In the genomic region with DNA sequence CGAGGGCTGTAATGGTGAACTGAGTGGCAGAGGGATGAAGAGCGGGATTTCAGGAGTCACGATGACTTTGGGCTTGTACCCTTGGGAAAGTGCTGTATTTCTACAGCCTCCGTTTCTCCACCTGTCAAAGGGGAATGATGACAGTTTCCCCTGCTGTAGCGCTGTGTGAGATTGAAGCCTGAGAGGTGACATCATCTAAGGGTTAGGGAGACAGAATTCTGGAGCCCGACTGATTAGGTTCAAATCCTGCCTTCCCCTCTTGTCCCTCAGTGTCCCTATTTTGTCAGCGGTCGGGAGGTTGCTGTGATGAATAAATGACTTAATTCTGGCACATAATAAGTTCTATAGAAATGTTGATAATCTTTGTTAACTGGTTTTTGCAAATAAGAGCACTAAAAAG, we compare ENCODE assay signal across 8 cellular contexts. TPM values are rescaled to one million over a fixed set of nuclear protein-coding genes. Genes with fewer than 3 reads are reported as not detected.
DNase-seq lines count a peak whose midpoint lies in the region; ATAC-seq and TF ChIP-seq lines count a peak whose summit lies in the region.

No MANE protein-coding gene starts in this region.

- no peak for DNase-seq in activated T-cell treated with anti-CD3 and anti-CD28 coated beads, Interleukin-2, amount 50 U/mL, for 72 hours
- DNase-seq in activated T-cell treated with anti-CD3 and anti-CD28 coated beads, Interleukin-2, amount 50 U/mL, for 1 hour = no peak
- DNase-seq in astrocyte of the spinal cord (ENCODE audit: low read depth, low spot score) (no peak), memory B cell (ENCODE audit: low spot score in 2 of 2) (no peak), type B pancreatic cell (ENCODE audit: extremely low spot score, unreplicated experiment) (no peak), NK-92 (lab: John Stamatoyannopoulos, UW; ENCODE audit: unreplicated experiment) (no peak), HPDE6-E6E7 (ENCODE audit: extremely low spot score) (no peak), NCI-H748 (lab: John Stamatoyannopoulos, UW; ENCODE audit: unreplicated experiment) (no peak)

- no peak for TF ChIP-seq CTCF in astrocyte of the spinal cord (IDR thresholded peaks at IDR 0.05; ENCODE audit: low read depth, low read length)
- no peak for TF ChIP-seq CTCF in type B pancreatic cell (conservative IDR thresholded peaks at IDR 0.05)

- no peak for ATAC-seq in activated T-cell treated with anti-CD3 and anti-CD28 coated beads, Interleukin-2, amount 50 U/mL, for 72 hours (replicated peaks in 1 of 2)
- no peak for ATAC-seq in memory B cell (ENCODE audit: low read depth)

- peaks cover 13 to 21% of the 10 kb centered on the region in 2 donors for H3K36me3 Mint-ChIP-seq in activated T-cell treated with anti-CD3 and anti-CD28 coated beads, Interleukin-2, amount 50 U/mL, for 72 hours (ENCODE audit: insufficient read depth in 2 of 2)
- H3K36me3 Mint-ChIP-seq in memory B cell (peaks cover 22% of the 10 kb centered on the region), type B pancreatic cell (peaks cover 17% of the 10 kb centered on the region)

- peak overlapping the region; percentile 74 for H3K27ac Mint-ChIP-seq in activated T-cell treated with anti-CD3 and anti-CD28 coated beads, Interleukin-2, amount 50 U/mL, for 72 hours
- H3K27ac Mint-ChIP-seq in memory B cell = peak overlapping the region; percentile 95
- H3K27ac Mint-ChIP-seq in type B pancreatic cell = peak overlapping the region; percentile 82

- H3K4me1 Mint-ChIP-seq in activated T-cell treated with anti-CD3 and anti-CD28 coated beads, Interleukin-2, amount 50 U/mL, for 72 hours (ENCODE audit: low read depth) = peaks cover 24% of the 10 kb centered on the region
- peaks cover 16% of the 10 kb centered on the region for H3K4me1 Mint-ChIP-seq in memory B cell
- H3K4me1 Mint-ChIP-seq in type B pancreatic cell (ENCODE audit: unreplicated experiment) = peaks cover 10% of the 10 kb centered on the region

- no peaks in the 10 kb centered on the region for H3K9me3 Mint-ChIP-seq in activated T-cell treated with anti-CD3 and anti-CD28 coated beads, Interleukin-2, amount 50 U/mL, for 72 hours
- H3K9me3 Mint-ChIP-seq in memory B cell (no peaks in the 10 kb centered on the region), type B pancreatic cell (no peaks in the 10 kb centered on the region)

- in situ Hi-C loops in astrocyte of the spinal cord (cut with HindIII; ENCODE audit: low sequenced_read_pairs) = no loop called here

- peak overlapping the region; percentile 96 for H3K4me3 ChIP-seq in astrocyte of the spinal cord (ENCODE audit: low read depth, low read length)

- H3K27me3 Mint-ChIP-seq in activated T-cell treated with anti-CD3 and anti-CD28 coated beads, Interleukin-2, amount 50 U/mL, for 72 hours (ENCODE audit: low read depth) = no peaks in the 10 kb centered on the region
- no peaks in the 10 kb centered on the region for H3K27me3 Mint-ChIP-seq in memory B cell
- peaks cover 3% of the 10 kb centered on the region for H3K27me3 Mint-ChIP-seq in type B pancreatic cell

- H3K4me3 Mint-ChIP-seq in activated T-cell treated with anti-CD3 and anti-CD28 coated beads, Interleukin-2, amount 50 U/mL, for 72 hours = peak overlapping the region; percentile 94 to 96
- H3K4me3 Mint-ChIP-seq in memory B cell (peak overlapping the region; percentile 100), type B pancreatic cell (peak overlapping the region; percentile 100)

RNA-seq across cellular contexts. Expression of a gene that starts 0.7 kb away (rescaled TPM):
- total RNA-seq in activated T-cell treated with anti-CD3 and anti-CD28 coated beads, Interleukin-2, amount 50 U/mL, for 72 hours = 10 to 100 TPM; 83.2 to 93.6 TPM
- 67.3 and 68.0 TPM in 2 replicates for total RNA-seq in type B pancreatic cell (ENCODE audit: low replicate concordance)

RNA-seq across cellular contexts. Expression of a gene that starts 18.2 kb away (rescaled TPM):
- 10 to 100 TPM; 20.7 to 40.1 TPM for total RNA-seq in activated T-cell treated with anti-CD3 and anti-CD28 coated beads, Interleukin-2, amount 50 U/mL, for 72 hours
- 3.3 and 3.6 TPM in 2 replicates for total RNA-seq in type B pancreatic cell (ENCODE audit: low replicate concordance)

RNA-seq across cellular contexts. Expression of a gene that starts 21.6 kb away (rescaled TPM):
- total RNA-seq in activated T-cell treated with anti-CD3 and anti-CD28 coated beads, Interleukin-2, amount 50 U/mL, for 72 hours = 10 to 100 TPM; 11.5 to 11.6 TPM
- total RNA-seq in type B pancreatic cell (ENCODE audit: low replicate concordance) = 8.0 and 23.3 TPM in 2 replicates

RNA-seq across cellular contexts. Expression of a gene that starts 34.0 kb away (rescaled TPM):
- 1 to 10 TPM; 1.5 to 1.9 TPM for total RNA-seq in activated T-cell treated with anti-CD3 and anti-CD28 coated beads, Interleukin-2, amount 50 U/mL, for 72 hours
- total RNA-seq in type B pancreatic cell (ENCODE audit: low replicate concordance) = 2.8 and 5.3 TPM in 2 replicates

RNA-seq across cellular contexts. Expression of a gene that starts 37.0 kb away (rescaled TPM):
- 1 to 10 TPM; 3.1 to 3.8 TPM for total RNA-seq in activated T-cell treated with anti-CD3 and anti-CD28 coated beads, Interleukin-2, amount 50 U/mL, for 72 hours
- total RNA-seq in type B pancreatic cell (ENCODE audit: low replicate concordance) = 2.3 and 3.8 TPM in 2 replicates
